ENCODE assay signal across 8 cellular contexts in genomic region chr1:62175568-62176179, GRCh38. TPM values are rescaled to one million over a fixed set of nuclear protein-coding genes. Genes with fewer than 3 reads are reported as not detected.
DNase-seq lines count a peak whose midpoint lies in the region; ATAC-seq and TF ChIP-seq lines count a peak whose summit lies in the region.

No MANE protein-coding gene starts in this region.

- no peaks in the 10 kb centered on the region for H3K36me3 ChIP-seq in cardiac muscle cell
- H3K36me3 ChIP-seq in right lobe of liver: no peaks in the 10 kb centered on the region
- H3K36me3 ChIP-seq in testis (ENCODE audit: low read depth, missing control alignments): no peaks in the 10 kb centered on the region

- TF ChIP-seq CTCF in cardiac muscle cell (IDR thresholded peaks at IDR 0.05; ENCODE audit: low read depth, low read length): peak; percentile 68
- TF ChIP-seq CTCF in RWPE1 (conservative IDR thresholded peaks at IDR 0.05; ENCODE audit: low read depth): peak; percentile 80
- peak; percentile 70 for TF ChIP-seq CTCF in cardiac fibroblast (IDR thresholded peaks at IDR 0.05; ENCODE audit: low read depth, low read length)
- TF ChIP-seq CTCF in right lobe of liver (IDR thresholded peaks at IDR 0.05): peak; percentile 76 to 80 (median 79)
- peak; percentile 63 to 78 (median 71) for TF ChIP-seq CTCF in testis (IDR thresholded peaks at IDR 0.05)

- TF ChIP-seq POLR2A in right lobe of liver (IDR thresholded peaks at IDR 0.05): no peak
- no peak for TF ChIP-seq POLR2A in testis (IDR thresholded peaks at IDR 0.05)

- no peak overlapping the region for H3K27ac ChIP-seq in cardiac muscle cell
- no peak overlapping the region for H3K27ac ChIP-seq in RWPE1
- H3K27ac ChIP-seq in right lobe of liver: no peak overlapping the region
- no peak overlapping the region for H3K27ac ChIP-seq in testis

- WGBS in right lobe of liver (ENCODE audit: insufficient coverage, low coverage, low lambda C conversion rate, missing lambda C conversion rate): 41% methylated on average over 9 of the region's 9 CpGs
- WGBS in testis, 2 donors: 63 to 67% methylated on average over 9 of the region's 9 CpGs

- CTCF ChIA-PET in RWPE1 (lab: Yijun Ruan, JAX): interaction anchor here (0.6 to 1.5 kb wide), 22 partner anchors 9 to 405 kb away, joined by 3 to 39 read pairs (median 3); partner anchors contain the start of gene KANK4

- no peak overlapping the region for H3K4me3 ChIP-seq in cardiac muscle cell
- no peak overlapping the region for H3K4me3 ChIP-seq in cardiac fibroblast (replicated peaks in 1 of 2; ENCODE audit: low read depth in 2 of 2, low read length in 2 of 2)
- H3K4me3 ChIP-seq in right lobe of liver: no peak overlapping the region
- no peak overlapping the region for H3K4me3 ChIP-seq in testis

- peak; percentile 66 to 75 (median 72) for ATAC-seq in right lobe of liver
- no peak for ATAC-seq in HG03097 (IDR thresholded peaks at IDR 0.05; ENCODE audit: low FRiP score, unreplicated experiment)

- H3K4me1 ChIP-seq in cardiac muscle cell (ENCODE audit: low read depth) (peaks cover 23% of the 10 kb centered on the region), right lobe of liver (no peaks in the 10 kb centered on the region), testis (no peaks in the 10 kb centered on the region)

- H3K27me3 ChIP-seq in cardiac muscle cell (no peaks in the 10 kb centered on the region), right lobe of liver (no peaks in the 10 kb centered on the region), testis (no peaks in the 10 kb centered on the region)

- POLR2A ChIA-PET in RWPE1 (lab: Yijun Ruan, JAX; ENCODE audit: low non-redundant PET): no interaction called here

- DNase-seq in cardiac muscle cell (ENCODE audit: low read depth in 1 of 2, low spot score in 1 of 2) (peak; percentile 63 to 73), cardiac septum (ENCODE audit: low spot score) (no peak), LHCN-M2 (ENCODE audit: low read depth) (peak; percentile 45), RWPE1 (ENCODE audit: low spot score) (peak; percentile 46), cardiac fibroblast (ENCODE audit: low read depth in 2 of 2) (peak; percentile 61), right lobe of liver (no peak), testis (peak; percentile 65)

- intact Hi-C loops in cardiac septum (cut with DNase I): loop anchor here (1.0 to 10.0 kb wide), 2 partner anchors 232 to 569 kb away; no protein-coding TSS in a partner anchor
- intact Hi-C loops in right lobe of liver (cut with DNase I): loop anchor here (5.0 kb wide), 2 partner anchors 232 to 237 kb away; no protein-coding TSS in a partner anchor
- intact Hi-C loops in testis (cut with DNase I; ENCODE audit: low total_unique reads): no loop called here

- H3K9me3 ChIP-seq in cardiac muscle cell (ENCODE audit: low read depth) (no peaks in the 10 kb centered on the region), right lobe of liver (no peaks in the 10 kb centered on the region), testis (no peaks in the 10 kb centered on the region)

RNA-seq across cellular contexts. Expression of gene L1TD1, which starts 19.0 kb away (rescaled TPM):
- 0.04 and 0.36 TPM in 2 replicates for total RNA-seq in cardiac muscle cell
- polyA plus RNA-seq in cardiac muscle cell: 0.37 TPM in 1 of 2 replicates, not detected in the other
- total RNA-seq in cardiac septum: 0.67 TPM
- not detected in 2 replicates for total RNA-seq in LHCN-M2 (2014; rRNA removed)
- polyA plus RNA-seq in LHCN-M2 (2012): not detected
- under 1 TPM in 1 of 6 experiments, not detected in 5; 0.04 TPM for total RNA-seq in right lobe of liver
- 1 to 10 TPM; 8.4 to 9.1 TPM for total RNA-seq in testis
- polyA plus RNA-seq in testis (ENCODE audit: insufficient read depth, low read depth, low replicate concordance): 1.5 TPM

Comparison
In these comparisons a context has a peak if more than half of its experiments do, and no peak if none do; other contexts are left out.
1. DNase-seq: peak in cardiac muscle cell (2 of 2), LHCN-M2 (single experiment), RWPE1 (single experiment), cardiac fibroblast (2 of 2) and testis (single experiment); none in cardiac septum (single experiment) and right lobe of liver (0 of 3).
2. Peak in every context shown above with its lines, with median percentiles within 50 percentile points of each other: CTCF ChIP-seq.